1 cellular context compared by ENCODE assay signal in genomic region chr17:59776577-59776976, GRCh38.
TF ChIP-seq lines count a peak whose summit lies in the region.

No MANE protein-coding gene starts in this region.

TF ChIP-seq in IMR-90, 13 proteins besides CTCF, POLR2A, EP300 and RAD21:
- no peak for TF ChIP-seq RCOR1 (IDR thresholded peaks at IDR 0.05; ENCODE audit: insufficient replicate concordance, low read length)
- no peak for TF ChIP-seq ELK1 (IDR thresholded peaks at IDR 0.05; ENCODE audit: borderline replicate concordance, low read depth, low read length)
